Comparison of ENCODE assay signal across 9 cellular contexts in the genomic region with DNA sequence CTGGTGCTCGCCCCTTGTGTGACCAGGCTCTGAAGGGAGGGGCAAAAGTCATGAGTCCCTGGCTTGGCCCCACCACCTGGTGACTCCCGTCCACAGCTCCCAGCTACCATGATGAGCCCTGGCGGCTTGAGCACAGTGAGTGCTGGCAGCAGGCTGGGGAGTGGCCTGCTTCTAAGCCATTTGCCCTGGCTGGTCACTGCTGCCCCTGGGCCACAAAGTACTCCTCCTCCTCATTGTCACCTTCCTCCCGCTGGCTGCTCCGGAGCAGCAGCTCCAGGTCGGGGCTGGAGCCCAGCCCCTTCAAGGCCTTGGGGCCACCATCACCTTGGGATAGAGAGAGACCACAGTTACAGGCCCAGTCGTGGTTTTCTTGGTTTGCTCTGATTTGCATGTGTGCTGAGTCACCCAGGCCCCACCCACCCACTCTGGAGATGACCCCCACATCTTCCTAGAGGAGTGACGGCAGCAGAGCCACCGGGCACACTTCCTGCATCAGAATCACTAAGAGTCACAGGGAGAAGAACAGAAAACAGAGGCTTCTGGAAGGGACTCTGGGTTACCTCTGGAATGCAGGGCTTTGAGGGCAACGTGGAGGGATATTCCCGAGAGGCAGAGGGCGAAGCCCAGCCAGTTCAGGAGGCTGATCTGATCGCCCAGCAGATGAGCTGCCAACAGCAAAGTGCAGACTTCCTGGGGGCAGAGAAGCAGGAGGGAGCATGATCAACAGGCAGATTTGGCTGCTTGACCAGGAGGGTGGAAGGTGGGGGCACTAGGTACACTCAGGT. TPM values are rescaled to one million over a fixed set of nuclear protein-coding genes. Genes with fewer than 3 reads are reported as not detected.
DNase-seq lines count a peak whose midpoint lies in the region; ATAC-seq and TF ChIP-seq lines count a peak whose summit lies in the region.
"Had no signal": no experiment of that assay in that cellular context is flagged by ENCODE, and none has a peak within 500 bp of the region (broad histone marks: within the 10 kb centered on the region; RNA-seq: fewer than 3 reads in every experiment).

No MANE protein-coding gene starts in this region.

- H3K79me2 ChIP-seq in fibroblast of lung (ENCODE audit: control insufficient read depth, insufficient read depth, low read length) = no peaks in the 10 kb centered on the region

- H3K4me1 Mint-ChIP-seq in activated CD8-positive, alpha-beta memory T cell treated with anti-CD3 and anti-CD28 coated beads, Interleukin-2, amount 10 ng/mL, durations not matched to agents 7 days and 5 days = peaks cover 14% of the 10 kb centered on the region

- peak overlapping the region; percentile 8 for H3K9ac ChIP-seq in fibroblast of lung (ENCODE audit: insufficient read depth, low read length)

- H3K27ac ChIP-seq in SJSA1 = peak overlapping the region; percentile 73
- peak overlapping the region; percentile 56 for H3K27ac ChIP-seq in fibroblast of lung (ENCODE audit: insufficient read depth, low read length)
- H3K27ac ChIP-seq: upper lobe of left lung had no signal

- no peaks in the 10 kb centered on the region for H4K20me1 ChIP-seq in fibroblast of lung (ENCODE audit: control insufficient read depth, extremely low read depth, insufficient read depth, low read length)

- H3K4me3 Mint-ChIP-seq in activated CD8-positive, alpha-beta memory T cell treated with anti-CD3 and anti-CD28 coated beads, Interleukin-2, amount 10 ng/mL, durations not matched to agents 7 days and 5 days = no peak overlapping the region

- no peaks in the 10 kb centered on the region for H3K9me3 ChIP-seq in SJSA1 (replicated peaks)
- no peaks in the 10 kb centered on the region for H3K9me3 ChIP-seq in fibroblast of lung (ENCODE audit: control insufficient read depth, insufficient read depth, low read depth, low read length)
- H3K9me3 ChIP-seq: upper lobe of left lung had no signal

- no peak overlapping the region for H3K4me3 ChIP-seq in SJSA1
- H3K4me3 ChIP-seq in fibroblast of lung (replicated peaks in 1 of 4; ENCODE audit: control extremely low read depth in 1 of 4, insufficient read depth in 1 of 4, low read depth in 3 of 4, low read length in 4 of 4) = no peak overlapping the region
- H3K4me3 ChIP-seq: upper lobe of left lung had no signal

- H3K27me3 ChIP-seq in SJSA1 (replicated peaks) (no peaks in the 10 kb centered on the region; the same call in 1 of the 2 replicates), fibroblast of lung (ENCODE audit: control insufficient read depth, insufficient read depth, low read length) (no peaks in the 10 kb centered on the region)
- H3K27me3 ChIP-seq: upper lobe of left lung had no signal

- peaks cover 3% of the 10 kb centered on the region for H3K36me3 Mint-ChIP-seq in activated CD8-positive, alpha-beta memory T cell treated with anti-CD3 and anti-CD28 coated beads, Interleukin-2, amount 10 ng/mL, durations not matched to agents 7 days and 5 days

- ATAC-seq in activated CD8-positive, alpha-beta memory T cell treated with anti-CD3 and anti-CD28 coated beads, Interleukin-2, amount 10 ng/mL, durations not matched to agents 7 days and 5 days = peak; percentile 35
- peak; percentile 57 for ATAC-seq in HG02852 (IDR thresholded peaks at IDR 0.05; ENCODE audit: unreplicated experiment)
- peak; percentile 48 for ATAC-seq in stimulated activated naive CD8-positive, alpha-beta T cell treated with anti-CD3 and anti-CD28 coated beads, Interleukin-15, Interleukin-2, amounts not matched to agents 100 U/mL and 50 U/mL, for 24 hours

- CTCF ChIA-PET in activated CD8-positive, alpha-beta memory T cell treated with anti-CD3 and anti-CD28 coated beads, Interleukin-2, amount 10 ng/mL, durations not matched to agents 7 days and 5 days (lab: Charles Lee) = interaction anchor here (0.7 to 2.4 kb wide), 8 partner anchors 8 to 333 kb away, joined by 3 to 12 read pairs (median 5); partner anchors contain the start of genes CD40 and ELMO2

- peak overlapping the region; percentile 57 for H3K27ac Mint-ChIP-seq in activated CD8-positive, alpha-beta memory T cell treated with anti-CD3 and anti-CD28 coated beads, Interleukin-2, amount 10 ng/mL, durations not matched to agents 7 days and 5 days

- no peaks in the 10 kb centered on the region for H3K9me3 Mint-ChIP-seq in activated CD8-positive, alpha-beta memory T cell treated with anti-CD3 and anti-CD28 coated beads, Interleukin-2, amount 10 ng/mL, durations not matched to agents 7 days and 5 days (ENCODE audit: low read depth)

- no peak overlapping the region for H2AFZ ChIP-seq in fibroblast of lung (ENCODE audit: low read length)

- no peak for DNase-seq in activated CD8-positive, alpha-beta memory T cell treated with anti-CD3 and anti-CD28 coated beads, Interleukin-2, amount 10 ng/mL, durations not matched to agents 7 days and 5 days
- DNase-seq in activated CD8-positive, alpha-beta memory T cell treated with anti-CD3 and anti-CD28 coated beads, Interleukin-2, amount 50 U/mL, for 4 hours = no peak
- DNase-seq in SJSA1 (ENCODE audit: low read depth in 1 of 2, low spot score in 2 of 2) (peak; percentile 67 to 84), fibroblast of lung (ENCODE audit: low read depth in 2 of 2) (peak; percentile 92 to 95), Kasumi-1 (lab: John Stamatoyannopoulos, UW) (no peak)
- DNase-seq in stimulated activated naive CD8-positive, alpha-beta T cell treated with anti-CD3 and anti-CD28 coated beads, Interleukin-15, Interleukin-2, amounts not matched to agents 100 U/mL and 50 U/mL, for 24 hours = no peak
- DNase-seq in activated CD4-positive, alpha-beta T cell treated with anti-CD3 and anti-CD28 coated beads for 48 hours = no peak

- H3K4me2 ChIP-seq in fibroblast of lung (ENCODE audit: extremely low read depth, insufficient read depth, low read length) = no peak overlapping the region

- TF ChIP-seq CTCF in fibroblast of lung (conservative IDR thresholded peaks at IDR 0.05 in 1 of 2, IDR thresholded peaks at IDR 0.05 in 1 of 2; ENCODE audit: low read depth in 1 of 2, low read length in 2 of 2) = no peak

- no peaks in the 10 kb centered on the region for H3K27me3 Mint-ChIP-seq in activated CD8-positive, alpha-beta memory T cell treated with anti-CD3 and anti-CD28 coated beads, Interleukin-2, amount 10 ng/mL, durations not matched to agents 7 days and 5 days

- H3K36me3 ChIP-seq in SJSA1 = peaks cover 27% of the 10 kb centered on the region
- H3K36me3 ChIP-seq in fibroblast of lung (ENCODE audit: control insufficient read depth, insufficient read depth, low read length) = peaks cover 2% of the 10 kb centered on the region

- H3K4me1 ChIP-seq in SJSA1 (replicated peaks) (peaks cover 16% of the 10 kb centered on the region), fibroblast of lung (ENCODE audit: control insufficient read depth, extremely low read depth, insufficient read depth, low read length) (peaks cover 6% of the 10 kb centered on the region)

RNA-seq across cellular contexts. Expression of gene CDH22, which starts 42.1 kb away (rescaled TPM):
- total RNA-seq in activated CD8-positive, alpha-beta memory T cell treated with anti-CD3 and anti-CD28 coated beads, Interleukin-2, amount 10 ng/mL, durations not matched to agents 7 days and 5 days = not detected
- total RNA-seq in SJSA1 (2014; rRNA removed; shearing (Covaris generic)) = not detected in 2 replicates
- not detected in 2 replicates for total RNA-seq in fibroblast of lung
- polyA plus RNA-seq in fibroblast of lung = not detected in 2 replicates
- not detected in 2 replicates for polyA plus RNA-seq in fibroblast of lung (2012)
- polyA minus RNA-seq in fibroblast of lung (ENCODE audit: low replicate concordance) = not detected in 2 replicates

RNA-seq across cellular contexts. Expression of gene ELMO2, which starts 56.0 kb away (rescaled TPM):
- total RNA-seq in activated CD8-positive, alpha-beta memory T cell treated with anti-CD3 and anti-CD28 coated beads, Interleukin-2, amount 10 ng/mL, durations not matched to agents 7 days and 5 days = 10 to 100 TPM; 80.3 to 85.5 TPM
- 39.9 and 40.0 TPM in 2 replicates for total RNA-seq in SJSA1 (2014; rRNA removed; shearing (Covaris generic))
- total RNA-seq in fibroblast of lung = 36.2 and 43.8 TPM in 2 replicates
- 33.7 and 36.9 TPM in 2 replicates for polyA plus RNA-seq in fibroblast of lung
- 26.3 and 28.4 TPM in 2 replicates for polyA plus RNA-seq in fibroblast of lung (2012)
- polyA minus RNA-seq in fibroblast of lung (ENCODE audit: low replicate concordance) = 76.3 and 87.8 TPM in 2 replicates

Comparison
In these comparisons a context has a peak if more than half of its experiments do, and no peak if none do; other contexts are left out.
1. DNase-seq: peak in SJSA1 (2 of 2) and fibroblast of lung (2 of 2); none in activated CD8-positive, alpha-beta memory T cell treated with anti-CD3 and anti-CD28 coated beads, Interleukin-2, amount 10 ng/mL, durations not matched to agents 7 days and 5 days (single experiment), activated CD8-positive, alpha-beta memory T cell treated with anti-CD3 and anti-CD28 coated beads, Interleukin-2, amount 50 U/mL, for 4 hours (single experiment), stimulated activated naive CD8-positive, alpha-beta T cell treated with anti-CD3 and anti-CD28 coated beads, Interleukin-15, Interleukin-2, amounts not matched to agents 100 U/mL and 50 U/mL, for 24 hours (single experiment), activated CD4-positive, alpha-beta T cell treated with anti-CD3 and anti-CD28 coated beads for 48 hours (single experiment) and Kasumi-1 (0 of 2).
2. Peak in every context shown above with its lines, with median percentiles within 50 percentile points of each other: ATAC-seq.